Comparison of ENCODE assay signal across 12 cellular contexts in the genomic region with DNA sequence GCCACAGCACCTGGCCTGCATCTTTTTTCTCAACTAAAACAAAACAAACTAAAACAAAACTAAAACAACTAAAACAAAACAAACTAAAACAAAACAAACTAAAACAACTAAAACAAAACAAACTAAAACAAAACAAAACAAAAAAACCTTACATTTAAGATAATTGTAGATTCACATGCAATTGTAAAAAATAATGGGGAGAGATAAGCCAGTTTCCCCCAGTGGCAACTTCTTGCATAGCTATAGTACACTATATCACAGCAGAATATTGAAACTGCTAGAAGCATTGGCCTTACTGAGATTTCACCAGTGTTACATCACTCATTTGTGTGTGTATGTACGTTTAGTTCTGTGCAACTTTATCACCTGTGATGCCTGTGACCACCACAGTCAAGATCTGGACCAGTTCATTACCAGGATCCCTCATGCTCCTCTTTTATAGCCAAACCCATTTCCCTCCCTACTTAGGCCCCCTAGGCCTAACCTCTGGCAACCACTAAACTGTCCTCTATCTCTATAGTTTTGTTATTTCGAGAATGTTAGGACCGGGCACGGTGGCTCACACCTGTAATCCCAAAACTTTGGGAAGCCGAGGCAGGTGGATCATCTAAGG. TPM values are rescaled to one million over a fixed set of nuclear protein-coding genes. Genes with fewer than 3 reads are reported as not detected.
DNase-seq lines count a peak whose midpoint lies in the region; ATAC-seq and TF ChIP-seq lines count a peak whose summit lies in the region.
"Had no signal": no experiment of that assay in that cellular context is flagged by ENCODE, and none has a peak within 500 bp of the region (broad histone marks: within the 10 kb centered on the region; RNA-seq: fewer than 3 reads in every experiment).

No MANE protein-coding gene starts in this region.

- DNase-seq in CD4-positive, alpha-beta memory T cell: no peak
- DNase-seq in SW480 (ENCODE audit: low spot score) (peak; percentile 92), fibroblast of villous mesenchyme (ENCODE audit: low read depth) (peak; percentile 63), COLO829 (ENCODE audit: low spot score) (no peak), AG08395 (ENCODE audit: low spot score) (no peak)
- no peak for DNase-seq in NK-92 treated with Interleukin-12 subunit alpha and Interleukin-12 subunit beta, amount 100 ng/mL, for 24 hours (lab: John Stamatoyannopoulos, UW)
- DNase-seq: adrenal gland, NCI-H1092 treated with DMSO at 0.1 percent for 48 hours had no signal

- H3K36me3 ChIP-seq in CD4-positive, alpha-beta memory T cell (ENCODE audit: insufficient read depth, low read length): peaks cover 10% of the 10 kb centered on the region

- no peak overlapping the region for H3K27ac ChIP-seq in CD4-positive, alpha-beta memory T cell (ENCODE audit: low read depth, low read length)
- H3K27ac ChIP-seq: adrenal gland, Peyer's patch, spleen had no signal

- no peaks in the 10 kb centered on the region for H3K27me3 Mint-ChIP-seq in CD4-positive, alpha-beta memory T cell

- POLR2A ChIA-PET in CD4-positive, alpha-beta memory T cell (lab: Charles Lee; ENCODE audit: partially characterized antibody): interaction anchor here (1.0 to 1.2 kb wide), 4 partner anchors 9 to 90 kb away, joined by 3 read pairs; partner anchors contain the start of gene FXYD4

- peaks cover 5 to 20% (median 11%) of the 10 kb centered on the region in 4 donors for H3K4me1 Mint-ChIP-seq in CD4-positive, alpha-beta memory T cell

- H3K9me3 ChIP-seq in CD4-positive, alpha-beta memory T cell (ENCODE audit: control insufficient read depth in 1 of 2, low read length in 2 of 2): no peaks in the 10 kb centered on the region
- H3K9me3 ChIP-seq: adrenal gland, Peyer's patch, spleen had no signal

- peaks cover 0 to 14% of the 10 kb centered on the region in 2 donors for H3K36me3 Mint-ChIP-seq in CD4-positive, alpha-beta memory T cell

- H3K4me3 Mint-ChIP-seq in CD4-positive, alpha-beta memory T cell: no peak overlapping the region

- no peaks in the 10 kb centered on the region for H3K4me1 ChIP-seq in CD4-positive, alpha-beta memory T cell (ENCODE audit: insufficient read depth, low read length)
- H3K4me1 ChIP-seq: adrenal gland, Peyer's patch had no signal

- ATAC-seq in GM21529 (IDR thresholded peaks at IDR 0.05; ENCODE audit: unreplicated experiment): peak; percentile 53
- ATAC-seq in HG03442 (IDR thresholded peaks at IDR 0.05; ENCODE audit: unreplicated experiment): no peak

- peak overlapping the region in 6 of 7 donors; percentile 13 to 70 (median 64) for H3K27ac Mint-ChIP-seq in CD4-positive, alpha-beta memory T cell

- CTCF ChIA-PET in CD4-positive, alpha-beta memory T cell (lab: Charles Lee; ENCODE audit: partially characterized antibody): interaction anchor here (0.6 to 1.8 kb wide), 4 partner anchors 12 to 114 kb away, joined by 3 to 5 read pairs (median 3); no protein-coding TSS in a partner anchor

- intact Hi-C loops in CD4-positive, alpha-beta memory T cell (cut with micrococcal nuclease): no loop called here

- no peaks in the 10 kb centered on the region for H3K9me3 Mint-ChIP-seq in CD4-positive, alpha-beta memory T cell

- TF ChIP-seq CTCF in fibroblast of villous mesenchyme (IDR thresholded peaks at IDR 0.05; ENCODE audit: insufficient read depth, low read depth, low read length): peak; percentile 33

- H3K4me3 ChIP-seq in CD4-positive, alpha-beta memory T cell (ENCODE audit: low read length in 2 of 2): no peak overlapping the region
- H3K4me3 ChIP-seq in fibroblast of villous mesenchyme (ENCODE audit: low read depth, low read length): no peak overlapping the region
- H3K4me3 ChIP-seq: adrenal gland, Peyer's patch, spleen had no signal

- no peaks in the 10 kb centered on the region for H3K27me3 ChIP-seq in CD4-positive, alpha-beta memory T cell (ENCODE audit: insufficient read depth, low read length)
- H3K27me3 ChIP-seq: adrenal gland, Peyer's patch, spleen had no signal

RNA-seq across cellular contexts. Expression of gene FXYD4, which starts 9.3 kb away (rescaled TPM):
- total RNA-seq in CD4-positive, alpha-beta memory T cell: not detected
- not detected for polyA plus RNA-seq in CD4-positive, alpha-beta memory T cell
- not detected in 2 replicates for total RNA-seq in fibroblast of villous mesenchyme
- total RNA-seq: Peyer's patch, spleen had no signal
- polyA plus RNA-seq: adrenal gland had no signal

RNA-seq across cellular contexts. Expression of gene HNRNPF, which starts 28.3 kb away (rescaled TPM):
- total RNA-seq in CD4-positive, alpha-beta memory T cell: 100 to 1,000 TPM; 204 to 206 TPM
- 100 to 1,000 TPM; 242 to 296 TPM for polyA plus RNA-seq in CD4-positive, alpha-beta memory T cell
- 152 and 203 TPM in 2 replicates for total RNA-seq in fibroblast of villous mesenchyme

RNA-seq across cellular contexts. Expression of gene ZNF487, which starts 56.2 kb away (rescaled TPM):
- 1 to 10 TPM; 3.1 to 5.6 TPM for total RNA-seq in CD4-positive, alpha-beta memory T cell
- 1 to 10 TPM; 4.8 to 7.7 TPM for polyA plus RNA-seq in CD4-positive, alpha-beta memory T cell
- total RNA-seq in fibroblast of villous mesenchyme: 2.6 TPM in 2 replicates

Comparison
In these comparisons a context has a peak if more than half of its experiments do, and no peak if none do; other contexts are left out.
1. DNase-seq: peak in SW480 (single experiment) and fibroblast of villous mesenchyme (single experiment); none in CD4-positive, alpha-beta memory T cell (0 of 5), NK-92 treated with Interleukin-12 subunit alpha and Interleukin-12 subunit beta, amount 100 ng/mL, for 24 hours (single experiment), COLO829 (single experiment) and AG08395 (single experiment).